Comparison of ENCODE assay signal across 2 cellular contexts in genomic region chr4:188045461-188045860, GRCh38. TPM values are rescaled to one million over a fixed set of nuclear protein-coding genes. Genes with fewer than 3 reads are reported as not detected.
"Had no signal": no experiment of that assay in that cellular context is flagged by ENCODE, and none has a peak within 500 bp of the region (broad histone marks: within the 10 kb centered on the region; RNA-seq: fewer than 3 reads in every experiment).

No MANE protein-coding gene starts in this region.

RNA-seq across cellular contexts. Expression of gene ZFP42, which starts 49.9 kb away (rescaled TPM):
- total RNA-seq: LHCN-M2, MCF 10A had no signal
